10 cellular contexts compared by ENCODE assay signal in the genomic region with DNA sequence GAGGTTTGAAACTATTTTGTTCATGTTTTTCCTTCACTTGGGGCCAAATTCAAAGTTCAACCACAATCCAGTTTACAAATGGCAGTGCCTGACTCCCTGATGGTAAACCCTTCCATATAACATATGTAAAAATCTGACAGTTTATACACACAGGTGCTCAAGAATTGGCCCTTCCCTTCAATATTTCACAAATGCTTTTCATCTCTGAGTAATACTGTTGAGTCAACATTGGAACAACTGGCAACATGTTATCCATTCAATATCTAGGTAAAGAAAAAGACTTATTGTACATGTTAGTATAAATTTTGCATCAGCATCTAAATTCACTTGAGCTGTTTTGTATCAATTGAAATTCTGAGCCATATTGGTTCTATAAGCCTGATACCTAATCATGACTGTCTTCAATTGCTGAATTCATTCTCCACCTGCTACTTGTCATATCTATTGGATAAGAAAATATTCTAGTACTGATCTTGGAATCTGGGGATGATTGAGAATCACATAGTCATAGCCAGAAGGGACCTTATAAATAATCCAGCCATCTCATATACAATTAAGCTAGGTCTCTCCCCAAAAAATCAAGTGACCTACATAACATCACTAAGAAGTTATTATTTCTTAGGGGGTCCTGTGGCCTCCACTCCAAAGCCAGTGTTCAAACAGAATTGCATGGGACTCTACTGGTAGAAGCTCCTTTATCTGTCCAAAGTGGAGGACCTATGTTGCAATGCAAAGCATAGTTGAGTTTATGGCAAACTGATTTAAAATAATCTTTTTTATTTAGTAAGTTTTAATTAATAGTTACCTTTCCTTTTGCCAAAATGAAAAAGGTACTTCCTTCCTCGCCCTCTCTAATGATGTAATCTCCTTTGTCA.
DNase-seq lines count a peak whose midpoint lies in the region; TF ChIP-seq lines count a peak whose summit lies in the region.
"Had no signal": no experiment of that assay in that cellular context is flagged by ENCODE, and none has a peak within 500 bp of the region (broad histone marks: within the 10 kb centered on the region; RNA-seq: fewer than 3 reads in every experiment).

No MANE protein-coding gene starts in this region.

- H3K4me1 Mint-ChIP-seq in nephron progenitor cell = peaks cover 5% of the 10 kb centered on the region

- no peak overlapping the region for H3K27ac Mint-ChIP-seq in nephron progenitor cell

- BruUV-seq in mammary epithelial cell (replicated peaks; lab: Mats Ljungman, UMichigan) = no TSS peak

- CTCF ChIA-PET in mammary epithelial cell (lab: Charles Lee; ENCODE audit: low non-redundant PET) = no interaction called here

- H3K27me3 ChIP-seq in HUES64 (ENCODE audit: insufficient read depth, low read length) (no peaks in the 10 kb centered on the region), mammary epithelial cell (ENCODE audit: insufficient read depth, low read length) (no peaks in the 10 kb centered on the region)
- H3K27me3 ChIP-seq: testis had no signal

- H3K4me1 ChIP-seq in HUES64 (ENCODE audit: insufficient read depth, low read length) (no peaks in the 10 kb centered on the region), mammary epithelial cell (ENCODE audit: insufficient read depth, low read length) (peaks cover 8% of the 10 kb centered on the region)
- H3K4me1 ChIP-seq: testis had no signal

- intact Hi-C loops in mammary epithelial cell (cut with micrococcal nuclease) = no loop called here

- H3K9me3 Mint-ChIP-seq in nephron progenitor cell = peaks cover 32% of the 10 kb centered on the region

- TF ChIP-seq CTCF in mammary epithelial cell (conservative IDR thresholded peaks at IDR 0.05 in 1 of 2, IDR thresholded peaks at IDR 0.05 in 1 of 2; ENCODE audit: extremely low read depth in 1 of 2, insufficient read depth in 1 of 2, low read depth in 1 of 2, low read length in 2 of 2) = no peak
- no peak for TF ChIP-seq CTCF in nephron progenitor cell (IDR thresholded peaks at IDR 0.05)

- WGBS in HUES64 = no CpG with 5 or more reads among the region's 1 CpG
- 92% methylated on average over 1 of the region's 1 CpG for WGBS in mammary epithelial cell (ENCODE audit: low coverage, missing lambda C conversion rate)

- H3K9ac ChIP-seq in HUES64 (ENCODE audit: low read depth, low read length) = peak overlapping the region; percentile 77; the same call in 1 of the 2 replicates
- H3K9ac ChIP-seq in mammary epithelial cell (ENCODE audit: insufficient read depth, low read length) = no peak overlapping the region

- in situ Hi-C loops in mammary epithelial cell (cut with MboI; ENCODE audit: low sequenced_read_pairs in 2 of 2) = no loop called here

- H3K9me3 ChIP-seq in HUES64 (ENCODE audit: insufficient read depth, low read depth, low read length) = no peaks in the 10 kb centered on the region
- H3K9me3 ChIP-seq in mammary epithelial cell (replicated peaks; ENCODE audit: insufficient read depth, low read length) = no peaks in the 10 kb centered on the region
- H3K9me3 ChIP-seq: testis had no signal

- no peak overlapping the region for H3K27ac ChIP-seq in HUES64 (ENCODE audit: low read depth, low read length)
- no peak overlapping the region for H3K27ac ChIP-seq in mammary epithelial cell (ENCODE audit: insufficient read depth, low read depth, low read length)
- H3K27ac ChIP-seq: testis had no signal

- H2AFZ ChIP-seq in mammary epithelial cell (ENCODE audit: low read depth, low read length) = no peak overlapping the region

- dilution Hi-C loops in mammary epithelial cell (cut with HindIII; ENCODE audit: low sequenced_read_pairs) = no loop called here

- H3K4me3 ChIP-seq in HUES64 (ENCODE audit: low read length) (peak overlapping the region; percentile 56), mammary epithelial cell (replicated peaks in 1 of 3; ENCODE audit: insufficient read depth in 1 of 3, low read depth in 2 of 3, low read length in 3 of 3) (no peak overlapping the region)

- H4K20me1 ChIP-seq in mammary epithelial cell (ENCODE audit: insufficient read depth, low read length) = no peaks in the 10 kb centered on the region

- H3K36me3 ChIP-seq in HUES64 (ENCODE audit: insufficient read depth, low read length) = no peaks in the 10 kb centered on the region
- no peaks in the 10 kb centered on the region for H3K36me3 ChIP-seq in mammary epithelial cell (ENCODE audit: insufficient read depth, low read length)

- H3K4me3 Mint-ChIP-seq in nephron progenitor cell = peak overlapping the region; percentile 76

- peaks cover 7% of the 10 kb centered on the region for H3K36me3 Mint-ChIP-seq in nephron progenitor cell (ENCODE audit: low read depth)

- peaks cover 4% of the 10 kb centered on the region for H3K27me3 Mint-ChIP-seq in nephron progenitor cell (ENCODE audit: low read depth, poor library complexity)

- no peaks in the 10 kb centered on the region for H3K79me2 ChIP-seq in mammary epithelial cell (ENCODE audit: insufficient read depth, low read length)

- no peak overlapping the region for H3K4me2 ChIP-seq in mammary epithelial cell (ENCODE audit: insufficient read depth, low read depth, low read length)

- DNase-seq in NCI-H146 treated with DMSO at 0.1 percent for 48 hours (lab: John Stamatoyannopoulos, UW; ENCODE audit: unreplicated experiment) (peak; percentile 45), NCI-H146 (lab: John Stamatoyannopoulos, UW) (no peak), mammary epithelial cell (peak; percentile 65), nephron progenitor cell (no peak), mucosa of gallbladder (ENCODE audit: low spot score) (no peak), ureter (ENCODE audit: low spot score) (no peak)
- DNase-seq in stimulated activated CD4-positive, alpha-beta T cell treated with anti-CD3 and anti-CD28 coated beads, Interleukin-15, amount 100 ng/mL, for 24 hours = no peak
- DNase-seq: midbrain had no signal

Comparison
In these comparisons a context has a peak if more than half of its experiments do, and no peak if none do; other contexts are left out.
1. DNase-seq: peak in NCI-H146 treated with DMSO at 0.1 percent for 48 hours (single experiment) and mammary epithelial cell (single experiment); none in NCI-H146 (single experiment), nephron progenitor cell (single experiment), mucosa of gallbladder (single experiment), stimulated activated CD4-positive, alpha-beta T cell treated with anti-CD3 and anti-CD28 coated beads, Interleukin-15, amount 100 ng/mL, for 24 hours (single experiment) and ureter (single experiment).